Comparison of ENCODE assay signal across 8 cellular contexts in genomic region chrX:30888526-30889146, GRCh38. TPM values are rescaled to one million over a fixed set of nuclear protein-coding genes. Genes with fewer than 3 reads are reported as not detected.
DNase-seq lines count a peak whose midpoint lies in the region; ATAC-seq and TF ChIP-seq lines count a peak whose summit lies in the region.

No MANE protein-coding gene starts in this region.

- no peak overlapping the region for H2AFZ ChIP-seq in neuron (ENCODE audit: low read depth, low read length)

- no peak for TF ChIP-seq POLR2A in esophagus squamous epithelium (IDR thresholded peaks at IDR 0.05)

- no peak for TF ChIP-seq CTCF in activated CD8-positive, alpha-beta T cell treated with anti-CD3 and anti-CD28 coated beads for 36 hours (IDR thresholded peaks at IDR 0.05)
- TF ChIP-seq CTCF in esophagus squamous epithelium (IDR thresholded peaks at IDR 0.05), result no peak

- peak overlapping the region; percentile 85 to 93 (median 92) for H3K27ac ChIP-seq in esophagus squamous epithelium

- H3K4me3 ChIP-seq in esophagus squamous epithelium (peak overlapping the region; percentile 64 to 79 (median 74)), neuron (ENCODE audit: low read length) (peak overlapping the region; percentile 94)

- DNase-seq in D341Med (ENCODE audit: low spot score) (peak; percentile 56), esophagus squamous epithelium (lab: John Stamatoyannopoulos, UW) (no peak), NCI-H774 (lab: John Stamatoyannopoulos, UW) (no peak), cortex of kidney (lab: John Stamatoyannopoulos, UW) (no peak)
- peak; percentile 45 for DNase-seq in activated CD8-positive, alpha-beta T cell treated with anti-CD3 and anti-CD28 coated beads for 36 hours

- peaks cover 2% of the 10 kb centered on the region for H3K36me3 Mint-ChIP-seq in activated CD8-positive, alpha-beta T cell treated with anti-CD3 and anti-CD28 coated beads for 36 hours (ENCODE audit: low read depth)

- H3K4me1 Mint-ChIP-seq in activated CD8-positive, alpha-beta T cell treated with anti-CD3 and anti-CD28 coated beads for 36 hours (ENCODE audit: low read depth), result peaks cover 37% of the 10 kb centered on the region

- peak overlapping the region; percentile 87 for H3K27ac Mint-ChIP-seq in activated CD8-positive, alpha-beta T cell treated with anti-CD3 and anti-CD28 coated beads for 36 hours

- H3K27me3 ChIP-seq in esophagus squamous epithelium (no peaks in the 10 kb centered on the region), neuron (ENCODE audit: insufficient read depth, low read length) (peaks cover 2% of the 10 kb centered on the region)

- H3K4me1 ChIP-seq in esophagus squamous epithelium, result peaks cover 0 to 29% (median 0%) of the 10 kb centered on the region in 3 donors
- H3K4me1 ChIP-seq in neuron (ENCODE audit: insufficient read depth, low read length), result peaks cover 6% of the 10 kb centered on the region

- POLR2A ChIA-PET in activated CD8-positive, alpha-beta T cell treated with anti-CD3 and anti-CD28 coated beads for 36 hours (lab: Charles Lee), result interaction anchor here (1.5 kb wide), 1 partner anchor 25 kb away, joined by 4 read pairs; no protein-coding TSS in a partner anchor

- H3K9me3 ChIP-seq in esophagus squamous epithelium (no peaks in the 10 kb centered on the region), neuron (ENCODE audit: low read length) (no peaks in the 10 kb centered on the region)

- peak; percentile 24 for ATAC-seq in GM21360 (IDR thresholded peaks at IDR 0.05; ENCODE audit: unreplicated experiment)
- peak; percentile 30 for ATAC-seq in HG03571 (IDR thresholded peaks at IDR 0.05; ENCODE audit: unreplicated experiment)
- peak; percentile 26 for ATAC-seq in activated CD8-positive, alpha-beta T cell treated with anti-CD3 and anti-CD28 coated beads for 36 hours

- CTCF ChIA-PET in activated CD8-positive, alpha-beta T cell treated with anti-CD3 and anti-CD28 coated beads for 36 hours (lab: Charles Lee), result interaction anchor here (0.9 kb wide), 1 partner anchor 153 kb away, joined by 3 read pairs; no protein-coding TSS in a partner anchor

- WGBS in esophagus squamous epithelium, 2 donors, result 0 to 17% methylated on average over 1 to 9 of the region's 45 CpGs

- intact Hi-C loops in activated CD8-positive, alpha-beta T cell treated with anti-CD3 and anti-CD28 coated beads for 36 hours (cut with micrococcal nuclease), result loop anchor here (5.0 to 10.0 kb wide), 2 partner anchors 154 to 231 kb away; no protein-coding TSS in a partner anchor
- intact Hi-C loops in esophagus squamous epithelium (cut with DNase I), result no loop called here

- H3K36me3 ChIP-seq in esophagus squamous epithelium, result no peaks in the 10 kb centered on the region
- H3K36me3 ChIP-seq in neuron (ENCODE audit: insufficient read depth, low read length), result no peaks in the 10 kb centered on the region

- peak overlapping the region; percentile 82 for H3K4me3 Mint-ChIP-seq in activated CD8-positive, alpha-beta T cell treated with anti-CD3 and anti-CD28 coated beads for 36 hours

- no peaks in the 10 kb centered on the region for H3K9me3 Mint-ChIP-seq in activated CD8-positive, alpha-beta T cell treated with anti-CD3 and anti-CD28 coated beads for 36 hours

- no peaks in the 10 kb centered on the region for H3K27me3 Mint-ChIP-seq in activated CD8-positive, alpha-beta T cell treated with anti-CD3 and anti-CD28 coated beads for 36 hours

RNA-seq across cellular contexts. Expression of gene TAB3, which starts 0.4 kb away (rescaled TPM):
- total RNA-seq in activated CD8-positive, alpha-beta T cell treated with anti-CD3 and anti-CD28 coated beads for 36 hours, result 10 to 100 TPM; 15.5 to 16.5 TPM
- 10 to 100 TPM; 33.1 to 48.1 (median 35.8) TPM for total RNA-seq in esophagus squamous epithelium

Comparison
In these comparisons a context has a peak if more than half of its experiments do, and no peak if none do; other contexts are left out.
1. DNase-seq: peak in D341Med (single experiment) and activated CD8-positive, alpha-beta T cell treated with anti-CD3 and anti-CD28 coated beads for 36 hours (single experiment); none in esophagus squamous epithelium (single experiment), NCI-H774 (single experiment) and cortex of kidney (single experiment).
2. Peak in every context shown above with its lines, with median percentiles within 50 percentile points of each other: ATAC-seq.